11 cellular contexts compared by ENCODE assay signal in the genomic region with DNA sequence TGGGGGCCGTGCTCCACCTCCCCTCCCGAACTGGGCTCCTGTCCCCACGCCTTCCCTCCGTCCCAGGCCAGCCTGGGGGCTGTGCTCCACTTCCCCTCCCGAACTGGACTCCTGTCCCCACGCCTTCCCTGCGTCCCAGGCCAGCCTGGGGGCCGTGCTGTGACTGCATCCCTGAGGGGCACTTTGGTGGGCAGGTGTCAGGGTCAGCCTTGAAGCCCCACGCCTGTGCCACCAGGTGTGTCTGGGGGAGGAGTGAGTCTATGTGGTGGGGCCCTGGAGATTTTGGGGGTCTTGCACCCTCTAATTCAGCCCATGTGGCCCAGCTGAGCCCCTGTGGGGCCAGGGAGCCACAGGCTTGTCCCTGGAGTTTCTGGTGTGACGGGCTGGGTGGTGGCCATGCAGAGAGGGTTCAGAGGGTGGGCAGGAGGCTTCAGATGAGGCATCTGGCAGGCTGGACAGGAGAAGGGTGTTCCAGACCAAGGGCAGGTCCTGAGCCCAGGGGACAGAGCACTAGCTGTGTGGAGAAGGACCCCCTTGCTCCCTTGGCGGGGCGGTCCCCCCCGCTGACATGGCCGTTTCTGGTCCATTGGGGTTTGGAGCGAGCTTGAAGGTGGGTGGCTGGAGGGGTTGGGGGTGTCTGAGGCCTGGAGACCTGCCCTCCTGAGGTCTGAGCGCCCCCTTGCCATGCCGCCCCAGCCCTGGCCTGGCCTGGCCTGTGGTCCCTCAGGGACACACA. TPM values are rescaled to one million over a fixed set of nuclear protein-coding genes. Genes with fewer than 3 reads are reported as not detected.
A peak's percentile ranks its signal among the peaks of the same experiment; 100 is the strongest.
DNase-seq lines count a peak whose midpoint lies in the region; ATAC-seq, FAIRE-seq and TF ChIP-seq lines count a peak whose summit lies in the region.
"Had no signal": no experiment of that assay in that cellular context is flagged by ENCODE, and none has a peak within 500 bp of the region (broad histone marks: within the 10 kb centered on the region; RNA-seq: fewer than 3 reads in every experiment).

No MANE protein-coding gene starts in this region.

- WGBS in pancreas, 2 donors, result 88 to 91% methylated on average over 15 to 17 of the region's 17 CpGs
- 28 to 40% methylated on average over 14 to 17 of the region's 17 CpGs for WGBS in aorta, 2 donors

- H3K27me3 ChIP-seq in breast epithelium (no peaks in the 10 kb centered on the region), pancreas (no peaks in the 10 kb centered on the region), aorta (ENCODE audit: control insufficient read depth in 1 of 2, insufficient read depth in 2 of 2, low read length in 1 of 2) (no peaks in the 10 kb centered on the region)

- H3K4me1 ChIP-seq in breast epithelium, result peaks cover 38 to 44% of the 10 kb centered on the region in 2 donors
- no peaks in the 10 kb centered on the region for H3K4me1 ChIP-seq in pancreas
- H3K4me1 ChIP-seq in aorta (ENCODE audit: control insufficient read depth in 1 of 2, insufficient read depth in 2 of 2, low read length in 2 of 2), result no peaks in the 10 kb centered on the region

- peaks cover 7% of the 10 kb centered on the region for H3K36me3 Mint-ChIP-seq in MCF 10A (ENCODE audit: insufficient read depth, unreplicated experiment)

- DNase-seq in breast epithelium (ENCODE audit: low spot score in 2 of 2) (no peak), MCF 10A (ENCODE audit: unreplicated experiment) (no peak), left ventricle myocardium superior (peak; percentile 57), pancreas (peak in 2 of 6 donors; percentile 18 to 65), aorta (no peak), NCI-H146 (lab: John Stamatoyannopoulos, UW) (no peak)
- DNase-seq in activated CD8-positive, alpha-beta memory T cell treated with anti-CD3 and anti-CD28 coated beads, Interleukin-2, amount 50 U/mL, for 4 hours, result no peak
- DNase-seq: activated CD4-positive, alpha-beta T cell treated with anti-CD3 and anti-CD28 coated beads for 36 hours; activated naive CD4-positive, alpha-beta T cell treated with Interleukin-2 at 50 U/mL for 16 hours had no signal

- H3K36me3 ChIP-seq in breast epithelium (no peaks in the 10 kb centered on the region), pancreas (no peaks in the 10 kb centered on the region), aorta (ENCODE audit: control insufficient read depth in 1 of 2, insufficient read depth in 2 of 2, low read length in 1 of 2) (no peaks in the 10 kb centered on the region)

- H3K27ac ChIP-seq in breast epithelium, result peak overlapping the region; percentile 92 to 93
- peak overlapping the region; percentile 51 to 84 (median 78) for H3K27ac ChIP-seq in pancreas
- peak overlapping the region; percentile 73 to 93 for H3K27ac ChIP-seq in aorta (ENCODE audit: low read depth in 1 of 2, low read length in 2 of 2)

- peak overlapping the region; percentile 29 to 63 (median 30) for H3K4me3 ChIP-seq in breast epithelium
- peak overlapping the region in 1 of 4 donors; percentile 15 for H3K4me3 ChIP-seq in pancreas
- H3K4me3 ChIP-seq in aorta (ENCODE audit: low read length in 2 of 2), result no peak overlapping the region

- no peaks in the 10 kb centered on the region for H3K9me3 Mint-ChIP-seq in MCF 10A (ENCODE audit: unreplicated experiment)

- FAIRE-seq in pancreas (lab: Jason Lieb, UNC), result no peak

- TF ChIP-seq CTCF in breast epithelium (IDR thresholded peaks at IDR 0.05) (no peak), MCF 10A (IDR thresholded peaks at IDR 0.05; ENCODE audit: unreplicated experiment) (no peak), pancreas (IDR thresholded peaks at IDR 0.05) (no peak)

- POLR2A ChIA-PET in MCF 10A (lab: Yijun Ruan, JAX), result no interaction called here

- TF ChIP-seq POLR2A in breast epithelium (IDR thresholded peaks at IDR 0.05), result no peak

- ATAC-seq in left ventricle myocardium superior (no peak), pancreas (no peak), aorta (ENCODE audit: low FRiP score) (no peak), HG02588 (IDR thresholded peaks at IDR 0.05; ENCODE audit: unreplicated experiment) (no peak)

- H3K27me3 Mint-ChIP-seq in MCF 10A (ENCODE audit: insufficient read depth, unreplicated experiment), result no peaks in the 10 kb centered on the region
- H3K27me3 Mint-ChIP-seq: activated CD4-positive, alpha-beta T cell treated with anti-CD3 and anti-CD28 coated beads for 36 hours had no signal

- CTCF ChIA-PET in MCF 10A (lab: Yijun Ruan, JAX), result interaction anchor here (0.6 to 1.2 kb wide), 2 partner anchors 21 to 107 kb away, joined by 6 to 7 read pairs; no protein-coding TSS in a partner anchor

- H3K9me3 ChIP-seq in breast epithelium (no peaks in the 10 kb centered on the region), pancreas (no peaks in the 10 kb centered on the region), aorta (ENCODE audit: control insufficient read depth, low read length) (no peaks in the 10 kb centered on the region)

- intact Hi-C loops in breast epithelium (cut with DNase I; ENCODE audit: low total_unique reads), result no loop called here
- intact Hi-C loops in MCF 10A (cut with micrococcal nuclease), result no loop called here
- intact Hi-C loops in left ventricle myocardium superior (cut with micrococcal nuclease), result no loop called here
- intact Hi-C loops in pancreas (cut with DNase I), result no loop called here
- intact Hi-C loops in aorta (cut with DNase I), result no loop called here

- H3K27ac Mint-ChIP-seq in MCF 10A (ENCODE audit: low read depth, unreplicated experiment), result no peak overlapping the region
- H3K27ac Mint-ChIP-seq: activated CD4-positive, alpha-beta T cell treated with anti-CD3 and anti-CD28 coated beads for 36 hours had no signal

- H3K4me1 Mint-ChIP-seq in MCF 10A (ENCODE audit: insufficient read depth, unreplicated experiment), result no peaks in the 10 kb centered on the region
- H3K4me1 Mint-ChIP-seq: activated CD4-positive, alpha-beta T cell treated with anti-CD3 and anti-CD28 coated beads for 36 hours had no signal

- no TSS peak for BruUV-seq in MCF 10A (replicated peaks; lab: Mats Ljungman, UMichigan)

- no peak overlapping the region for H3K4me3 Mint-ChIP-seq in MCF 10A (ENCODE audit: unreplicated experiment)
- H3K4me3 Mint-ChIP-seq: activated CD4-positive, alpha-beta T cell treated with anti-CD3 and anti-CD28 coated beads for 36 hours had no signal

RNA-seq across cellular contexts. Expression of gene NHERF2, which starts 8.2 kb away (rescaled TPM):
- total RNA-seq in breast epithelium (10 to 100 TPM; 31.5 to 58.3 (median 38.9) TPM), MCF 10A (2022) (8.5 and 14.5 TPM in 2 replicates), left ventricle myocardium superior (235 TPM), pancreas (10 to 100 TPM; 14.7 to 28.9 (median 23.0) TPM), aorta (100 to 1,000 TPM in 1 of 2 donors, 10 to 100 TPM in 1; 81.8 to 110 TPM)
- polyA plus RNA-seq in pancreas (100 to 1,000 TPM in 1 of 2 donors, 10 to 100 TPM in 1; 60.7 to 144 TPM), aorta (100 to 1,000 TPM; 119 to 133 TPM)

RNA-seq across cellular contexts. Expression of gene NTHL1, which starts 12.8 kb away (rescaled TPM):
- total RNA-seq in breast epithelium, result 10 to 100 TPM; 10.6 to 27.9 (median 16.1) TPM
- total RNA-seq in MCF 10A (2022), result 16.4 and 17.7 TPM in 2 replicates
- total RNA-seq in left ventricle myocardium superior, result 22.7 TPM
- 10 to 100 TPM in 1 of 6 donors, 1 to 10 TPM in 5; 5.2 to 10.4 (median 8.4) TPM for total RNA-seq in pancreas
- polyA plus RNA-seq in pancreas, result 10 to 100 TPM; 22.1 to 22.8 TPM
- 10 to 100 TPM in 1 of 2 donors, 1 to 10 TPM in 1; 7.4 to 12.9 TPM for total RNA-seq in aorta
- 10 to 100 TPM; 24.4 to 33.8 TPM for polyA plus RNA-seq in aorta

RNA-seq across cellular contexts. Expression of gene TSC2, which starts 12.9 kb away (rescaled TPM):
- total RNA-seq in breast epithelium, result 10 to 100 TPM; 41.6 to 52.4 (median 48.9) TPM
- 99.8 and 136 TPM in 2 replicates for total RNA-seq in MCF 10A (2022)
- total RNA-seq in left ventricle myocardium superior, result 83.0 TPM
- 10 to 100 TPM; 51.0 to 91.7 (median 77.6) TPM for total RNA-seq in pancreas
- polyA plus RNA-seq in pancreas, result 100 to 1,000 TPM; 119 to 172 TPM
- total RNA-seq in aorta, result 100 to 1,000 TPM in 1 of 2 donors, 10 to 100 TPM in 1; 92.4 to 146 TPM
- polyA plus RNA-seq in aorta, result 100 to 1,000 TPM in 1 of 2 donors, 10 to 100 TPM in 1; 16.2 to 166 TPM

RNA-seq across cellular contexts. Expression of gene NPW, which starts 15.3 kb away (rescaled TPM):
- total RNA-seq in breast epithelium (not detected), MCF 10A (2022) (4.9 and 7.7 TPM in 2 replicates), left ventricle myocardium superior (not detected), pancreas (1 to 10 TPM in 2 of 6 donors, under 1 TPM in 4; 0.43 to 1.9 (median 0.50) TPM), aorta (1 to 10 TPM in 1 of 2 donors, not detected in 1; 1.2 TPM)
- polyA plus RNA-seq in pancreas (1 to 10 TPM; 1.3 to 2.7 TPM), aorta (under 1 TPM in 1 of 2 donors, not detected in 1; 0.56 TPM)
- total RNA-seq: A172 had no signal

RNA-seq across cellular contexts. Expression of gene ZNF598, which starts 25.2 kb away (rescaled TPM):
- total RNA-seq in breast epithelium, result 10 to 100 TPM; 16.0 to 25.2 (median 22.2) TPM
- 177 and 252 TPM in 2 replicates for total RNA-seq in MCF 10A (2022)
- total RNA-seq in left ventricle myocardium superior, result 16.0 TPM
- 10 to 100 TPM; 26.0 to 93.6 (median 42.4) TPM for total RNA-seq in pancreas
- polyA plus RNA-seq in pancreas, result 10 to 100 TPM; 71.0 to 73.5 TPM
- total RNA-seq in aorta, result 10 to 100 TPM; 31.0 to 34.4 TPM
- polyA plus RNA-seq in aorta, result 10 to 100 TPM; 12.8 to 32.9 TPM

Comparison
In these comparisons a context has a peak if more than half of its experiments do, and no peak if none do; other contexts are left out.
1. H3K4me3 ChIP-seq: peak in breast epithelium (3 of 3); none in aorta (0 of 2).
2. Peak in every context shown above with its lines, with median percentiles within 50 percentile points of each other: H3K27ac ChIP-seq.